In genomic region chr11:83671295-83671694, GRCh38 we compare ENCODE assay signal across 1 cellular context.
TF ChIP-seq lines count a peak whose summit lies in the region.

No MANE protein-coding gene starts in this region.

TF ChIP-seq in GM23338, 12 proteins besides CTCF, POLR2A, EP300 and RAD21:
- no peak for TF ChIP-seq STAT1 (IDR thresholded peaks at IDR 0.05; ENCODE audit: unreplicated experiment)
- TF ChIP-seq EZH2 (IDR thresholded peaks at IDR 0.05; ENCODE audit: low read depth, unreplicated experiment): no peak
- no peak for TF ChIP-seq CREB1 (CRISPR knock-in tag; IDR thresholded peaks at IDR 0.05; ENCODE audit: low read depth)
- TF ChIP-seq ETS1 (IDR thresholded peaks at IDR 0.05): no peak
- TF ChIP-seq, protein P1, sequence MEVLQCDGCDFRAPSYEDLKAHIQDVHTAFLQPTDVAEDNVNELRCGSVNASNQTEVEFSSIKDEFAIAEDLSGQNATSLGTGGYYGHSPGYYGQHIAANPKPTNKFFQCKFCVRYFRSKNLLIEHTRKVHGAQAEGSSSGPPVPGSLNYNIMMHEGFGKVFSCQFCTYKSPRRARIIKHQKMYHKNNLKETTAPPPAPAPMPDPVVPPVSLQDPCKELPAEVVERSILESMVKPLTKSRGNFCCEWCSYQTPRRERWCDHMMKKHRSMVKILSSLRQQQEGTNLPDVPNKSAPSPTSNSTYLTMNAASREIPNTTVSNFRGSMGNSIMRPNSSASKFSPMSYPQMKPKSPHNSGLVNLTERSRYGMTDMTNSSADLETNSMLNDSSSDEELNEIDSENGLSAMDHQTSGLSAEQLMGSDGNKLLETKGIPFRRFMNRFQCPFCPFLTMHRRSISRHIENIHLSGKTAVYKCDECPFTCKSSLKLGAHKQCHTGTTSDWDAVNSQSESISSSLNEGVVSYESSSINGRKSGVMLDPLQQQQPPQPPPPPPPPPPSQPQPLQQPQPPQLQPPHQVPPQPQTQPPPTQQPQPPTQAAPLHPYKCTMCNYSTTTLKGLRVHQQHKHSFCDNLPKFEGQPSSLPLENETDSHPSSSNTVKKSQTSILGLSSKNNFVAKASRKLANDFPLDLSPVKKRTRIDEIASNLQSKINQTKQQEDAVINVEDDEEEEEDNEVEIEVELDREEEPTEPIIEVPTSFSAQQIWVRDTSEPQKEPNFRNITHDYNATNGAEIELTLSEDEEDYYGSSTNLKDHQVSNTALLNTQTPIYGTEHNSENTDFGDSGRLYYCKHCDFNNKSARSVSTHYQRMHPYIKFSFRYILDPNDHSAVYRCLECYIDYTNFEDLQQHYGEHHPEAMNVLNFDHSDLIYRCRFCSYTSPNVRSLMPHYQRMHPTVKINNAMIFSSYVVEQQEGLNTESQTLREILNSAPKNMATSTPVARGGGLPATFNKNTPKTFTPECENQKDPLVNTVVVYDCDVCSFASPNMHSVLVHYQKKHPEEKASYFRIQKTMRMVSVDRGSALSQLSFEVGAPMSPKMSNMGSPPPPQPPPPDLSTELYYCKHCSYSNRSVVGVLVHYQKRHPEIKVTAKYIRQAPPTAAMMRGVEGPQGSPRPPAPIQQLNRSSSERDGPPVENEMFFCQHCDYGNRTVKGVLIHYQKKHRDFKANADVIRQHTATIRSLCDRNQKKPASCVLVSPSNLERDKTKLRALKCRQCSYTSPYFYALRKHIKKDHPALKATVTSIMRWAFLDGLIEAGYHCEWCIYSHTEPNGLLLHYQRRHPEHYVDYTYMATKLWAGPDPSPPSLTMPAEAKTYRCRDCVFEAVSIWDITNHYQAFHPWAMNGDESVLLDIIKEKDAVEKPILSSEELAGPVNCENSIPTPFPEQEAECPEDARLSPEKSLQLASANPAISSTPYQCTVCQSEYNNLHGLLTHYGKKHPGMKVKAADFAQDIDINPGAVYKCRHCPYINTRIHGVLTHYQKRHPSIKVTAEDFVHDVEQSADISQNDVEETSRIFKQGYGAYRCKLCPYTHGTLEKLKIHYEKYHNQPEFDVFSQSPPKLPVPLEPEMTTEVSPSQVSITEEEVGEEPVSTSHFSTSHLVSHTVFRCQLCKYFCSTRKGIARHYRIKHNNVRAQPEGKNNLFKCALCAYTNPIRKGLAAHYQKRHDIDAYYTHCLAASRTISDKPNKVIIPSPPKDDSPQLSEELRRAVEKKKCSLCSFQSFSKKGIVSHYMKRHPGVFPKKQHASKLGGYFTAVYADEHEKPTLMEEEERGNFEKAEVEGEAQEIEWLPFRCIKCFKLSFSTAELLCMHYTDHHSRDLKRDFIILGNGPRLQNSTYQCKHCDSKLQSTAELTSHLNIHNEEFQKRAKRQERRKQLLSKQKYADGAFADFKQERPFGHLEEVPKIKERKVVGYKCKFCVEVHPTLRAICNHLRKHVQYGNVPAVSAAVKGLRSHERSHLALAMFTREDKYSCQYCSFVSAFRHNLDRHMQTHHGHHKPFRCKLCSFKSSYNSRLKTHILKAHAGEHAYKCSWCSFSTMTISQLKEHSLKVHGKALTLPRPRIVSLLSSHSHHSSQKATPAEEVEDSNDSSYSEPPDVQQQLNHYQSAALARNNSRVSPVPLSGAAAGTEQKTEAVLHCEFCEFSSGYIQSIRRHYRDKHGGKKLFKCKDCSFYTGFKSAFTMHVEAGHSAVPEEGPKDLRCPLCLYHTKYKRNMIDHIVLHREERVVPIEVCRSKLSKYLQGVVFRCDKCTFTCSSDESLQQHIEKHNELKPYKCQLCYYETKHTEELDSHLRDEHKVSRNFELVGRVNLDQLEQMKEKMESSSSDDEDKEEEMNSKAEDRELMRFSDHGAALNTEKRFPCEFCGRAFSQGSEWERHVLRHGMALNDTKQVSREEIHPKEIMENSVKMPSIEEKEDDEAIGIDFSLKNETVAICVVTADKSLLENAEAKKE (CRISPR knock-in tag; IDR thresholded peaks at IDR 0.05): no peak
- no peak for TF ChIP-seq ZNF114 (CRISPR knock-in tag; IDR thresholded peaks at IDR 0.05)
- TF ChIP-seq POLR2AphosphoS5 (IDR thresholded peaks at IDR 0.05; ENCODE audit: low read depth): no peak
- TF ChIP-seq, protein P2, sequence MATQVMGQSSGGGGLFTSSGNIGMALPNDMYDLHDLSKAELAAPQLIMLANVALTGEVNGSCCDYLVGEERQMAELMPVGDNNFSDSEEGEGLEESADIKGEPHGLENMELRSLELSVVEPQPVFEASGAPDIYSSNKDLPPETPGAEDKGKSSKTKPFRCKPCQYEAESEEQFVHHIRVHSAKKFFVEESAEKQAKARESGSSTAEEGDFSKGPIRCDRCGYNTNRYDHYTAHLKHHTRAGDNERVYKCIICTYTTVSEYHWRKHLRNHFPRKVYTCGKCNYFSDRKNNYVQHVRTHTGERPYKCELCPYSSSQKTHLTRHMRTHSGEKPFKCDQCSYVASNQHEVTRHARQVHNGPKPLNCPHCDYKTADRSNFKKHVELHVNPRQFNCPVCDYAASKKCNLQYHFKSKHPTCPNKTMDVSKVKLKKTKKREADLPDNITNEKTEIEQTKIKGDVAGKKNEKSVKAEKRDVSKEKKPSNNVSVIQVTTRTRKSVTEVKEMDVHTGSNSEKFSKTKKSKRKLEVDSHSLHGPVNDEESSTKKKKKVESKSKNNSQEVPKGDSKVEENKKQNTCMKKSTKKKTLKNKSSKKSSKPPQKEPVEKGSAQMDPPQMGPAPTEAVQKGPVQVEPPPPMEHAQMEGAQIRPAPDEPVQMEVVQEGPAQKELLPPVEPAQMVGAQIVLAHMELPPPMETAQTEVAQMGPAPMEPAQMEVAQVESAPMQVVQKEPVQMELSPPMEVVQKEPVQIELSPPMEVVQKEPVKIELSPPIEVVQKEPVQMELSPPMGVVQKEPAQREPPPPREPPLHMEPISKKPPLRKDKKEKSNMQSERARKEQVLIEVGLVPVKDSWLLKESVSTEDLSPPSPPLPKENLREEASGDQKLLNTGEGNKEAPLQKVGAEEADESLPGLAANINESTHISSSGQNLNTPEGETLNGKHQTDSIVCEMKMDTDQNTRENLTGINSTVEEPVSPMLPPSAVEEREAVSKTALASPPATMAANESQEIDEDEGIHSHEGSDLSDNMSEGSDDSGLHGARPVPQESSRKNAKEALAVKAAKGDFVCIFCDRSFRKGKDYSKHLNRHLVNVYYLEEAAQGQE (IDR thresholded peaks at IDR 0.05; ENCODE audit: unreplicated experiment): no peak
- TF ChIP-seq NANOG (IDR thresholded peaks at IDR 0.05; ENCODE audit: borderline replicate concordance): no peak
- TF ChIP-seq JUNB (IDR thresholded peaks at IDR 0.05; ENCODE audit: unreplicated experiment): no peak
- no peak for TF ChIP-seq EZH2phosphoT487 (IDR thresholded peaks at IDR 0.05; ENCODE audit: unreplicated experiment)
- TF ChIP-seq ZNF331 (CRISPR knock-in tag; IDR thresholded peaks at IDR 0.05; ENCODE audit: low read depth): no peak
TF ChIP-seq in GM23338: peak in this region for 0.
